8 cellular contexts compared by ENCODE assay signal in the genomic region with DNA sequence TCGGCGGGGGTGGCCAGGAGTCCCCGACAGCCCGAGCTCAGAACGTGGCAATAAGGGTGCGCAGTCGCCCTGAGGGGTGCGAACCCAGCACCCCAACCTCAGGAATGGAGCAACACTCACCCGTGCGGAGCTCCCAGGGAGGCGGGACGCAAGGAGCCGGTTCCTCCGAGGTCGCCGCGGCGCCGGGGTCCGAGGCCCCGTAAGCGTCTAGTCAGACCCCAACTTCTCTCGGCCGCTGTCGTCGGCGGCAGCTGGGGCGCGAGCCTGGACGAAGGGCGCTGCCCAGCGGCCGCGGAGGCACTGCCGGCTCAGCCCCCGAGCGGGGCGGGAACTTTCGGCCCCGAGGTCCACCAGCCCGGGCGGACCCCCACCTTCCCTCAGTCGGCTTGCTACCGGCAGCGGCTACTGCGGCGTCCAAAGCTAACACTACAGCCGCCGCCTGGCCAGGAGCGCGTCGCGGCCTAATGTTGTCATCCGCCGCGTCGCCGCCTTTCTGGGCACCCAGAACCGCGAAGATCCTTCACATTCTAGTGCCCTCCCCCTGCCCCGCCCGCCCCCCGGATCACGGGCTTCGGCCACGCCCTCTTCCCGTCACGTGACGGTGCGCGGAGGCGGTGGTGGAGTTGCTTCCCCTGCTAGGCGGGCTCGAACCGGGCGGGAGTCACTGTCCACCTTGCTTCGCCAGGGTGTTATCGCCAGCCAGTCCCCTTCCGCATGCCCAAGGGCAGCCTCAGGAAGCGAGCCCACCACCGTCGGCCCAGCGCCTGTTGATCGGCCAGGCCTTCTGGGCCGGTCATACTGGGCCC. TPM values are rescaled to one million over a fixed set of nuclear protein-coding genes. Genes with fewer than 3 reads are reported as not detected.
DNase-seq lines count a peak whose midpoint lies in the region; ATAC-seq and TF ChIP-seq lines count a peak whose summit lies in the region.

A gene with protein sequence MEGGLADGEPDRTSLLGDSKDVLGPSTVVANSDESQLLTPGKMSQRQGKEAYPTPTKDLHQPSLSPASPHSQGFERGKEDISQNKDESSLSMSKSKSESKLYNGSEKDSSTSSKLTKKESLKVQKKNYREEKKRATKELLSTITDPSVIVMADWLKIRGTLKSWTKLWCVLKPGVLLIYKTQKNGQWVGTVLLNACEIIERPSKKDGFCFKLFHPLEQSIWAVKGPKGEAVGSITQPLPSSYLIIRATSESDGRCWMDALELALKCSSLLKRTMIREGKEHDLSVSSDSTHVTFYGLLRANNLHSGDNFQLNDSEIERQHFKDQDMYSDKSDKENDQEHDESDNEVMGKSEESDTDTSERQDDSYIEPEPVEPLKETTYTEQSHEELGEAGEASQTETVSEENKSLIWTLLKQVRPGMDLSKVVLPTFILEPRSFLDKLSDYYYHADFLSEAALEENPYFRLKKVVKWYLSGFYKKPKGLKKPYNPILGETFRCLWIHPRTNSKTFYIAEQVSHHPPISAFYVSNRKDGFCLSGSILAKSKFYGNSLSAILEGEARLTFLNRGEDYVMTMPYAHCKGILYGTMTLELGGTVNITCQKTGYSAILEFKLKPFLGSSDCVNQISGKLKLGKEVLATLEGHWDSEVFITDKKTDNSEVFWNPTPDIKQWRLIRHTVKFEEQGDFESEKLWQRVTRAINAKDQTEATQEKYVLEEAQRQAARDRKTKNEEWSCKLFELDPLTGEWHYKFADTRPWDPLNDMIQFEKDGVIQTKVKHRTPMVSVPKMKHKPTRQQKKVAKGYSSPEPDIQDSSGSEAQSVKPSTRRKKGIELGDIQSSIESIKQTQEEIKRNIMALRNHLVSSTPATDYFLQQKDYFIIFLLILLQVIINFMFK (minus strand): TSS at position 495 of the 806 bp plus-strand sequence. CDS start 72,220 bp downstream, outside the sequence.

- H3K4me3 ChIP-seq in LNCaP clone FGC (ENCODE audit: low read depth, low read length) = peak within 1 kb of the TSS; percentile 98

- POLR2A ChIA-PET in RWPE1 (lab: Yijun Ruan, JAX; ENCODE audit: low non-redundant PET) = interaction anchor here (0.6 kb wide), 1 partner anchor 29 kb away, joined by 6 read pairs; no protein-coding TSS in a partner anchor

- peak within 1 kb of the TSS; percentile 85 for H3K27ac ChIP-seq in RWPE1

- H3K4me1 Mint-ChIP-seq in activated T-helper 2 cell treated with anti-CD3 and anti-CD28 coated beads, Interferon-gamma antibody, Interleukin-2, Interleukin-4, amounts not matched to agents 10 μg/mL and 5 μg/mL and 100 μg/mL, durations not matched to agents 14 hours and 24 hours and 36 hours (ENCODE audit: low read depth) = peaks cover 39% of the 10 kb centered on the region
- H3K4me1 Mint-ChIP-seq in natural killer cell treated with Interleukin-12 subunit alpha and Interleukin-12 subunit beta and Interleukin-15 and Interleukin-18, amount 100 ng/mL, for 72 hours (ENCODE audit: low read depth in 2 of 2) = peaks cover 20 to 23% of the 10 kb centered on the region in 2 donors

- intact Hi-C loops in activated T-helper 2 cell treated with anti-CD3 and anti-CD28 coated beads, Interferon-gamma antibody, Interleukin-2, Interleukin-4, amounts not matched to agents 10 μg/mL and 5 μg/mL and 100 μg/mL, durations not matched to agents 14 hours and 24 hours and 36 hours (cut with micrococcal nuclease) = loop anchor here (1.0 to 5.0 kb wide), 10 partner anchors 27 to 1079 kb away; a partner anchor contains a TSS

- H3K9me3 Mint-ChIP-seq in activated T-helper 2 cell treated with anti-CD3 and anti-CD28 coated beads, Interferon-gamma antibody, Interleukin-2, Interleukin-4, amounts not matched to agents 10 μg/mL and 5 μg/mL and 100 μg/mL, durations not matched to agents 14 hours and 24 hours and 36 hours = no peaks in the 10 kb centered on the region
- H3K9me3 Mint-ChIP-seq in natural killer cell treated with Interleukin-12 subunit alpha and Interleukin-12 subunit beta and Interleukin-15 and Interleukin-18, amount 100 ng/mL, for 72 hours = no peaks in the 10 kb centered on the region

- peak within 1 kb of the TSS; percentile 96 for H3K27ac Mint-ChIP-seq in activated T-helper 2 cell treated with anti-CD3 and anti-CD28 coated beads, Interferon-gamma antibody, Interleukin-2, Interleukin-4, amounts not matched to agents 10 μg/mL and 5 μg/mL and 100 μg/mL, durations not matched to agents 14 hours and 24 hours and 36 hours
- H3K27ac Mint-ChIP-seq in natural killer cell treated with Interleukin-12 subunit alpha and Interleukin-12 subunit beta and Interleukin-15 and Interleukin-18, amount 100 ng/mL, for 72 hours = peak within 1 kb of the TSS; percentile 90 to 92

- peak; percentile 89 to 93 for ATAC-seq in natural killer cell treated with Interleukin-12 subunit alpha and Interleukin-12 subunit beta and Interleukin-15 and Interleukin-18, amount 100 ng/mL, for 72 hours
- ATAC-seq in stimulated activated naive CD8-positive, alpha-beta T cell treated with anti-CD3 and anti-CD28 coated beads, Interleukin-15, Interleukin-2, amounts not matched to agents 100 U/mL and 50 U/mL, for 24 hours = peak; percentile 77

- H3K36me3 Mint-ChIP-seq in activated T-helper 2 cell treated with anti-CD3 and anti-CD28 coated beads, Interferon-gamma antibody, Interleukin-2, Interleukin-4, amounts not matched to agents 10 μg/mL and 5 μg/mL and 100 μg/mL, durations not matched to agents 14 hours and 24 hours and 36 hours (ENCODE audit: low read depth) = peaks cover 12% of the 10 kb centered on the region
- H3K36me3 Mint-ChIP-seq in natural killer cell treated with Interleukin-12 subunit alpha and Interleukin-12 subunit beta and Interleukin-15 and Interleukin-18, amount 100 ng/mL, for 72 hours = no peaks in the 10 kb centered on the region

- CTCF ChIA-PET in RWPE1 (lab: Yijun Ruan, JAX) = no interaction called here

- DNase-seq in ELF-1 (ENCODE audit: low read depth, low spot score) (peak; percentile 96), H4 (ENCODE audit: low spot score) (peak; percentile 88), LNCaP clone FGC (ENCODE audit: low read depth) (peak; percentile 63), RWPE1 (ENCODE audit: low spot score) (peak; percentile 94), fibroblast of peridontal ligament (ENCODE audit: extremely low read depth) (peak; percentile 82)
- DNase-seq in activated T-helper 2 cell treated with anti-CD3 and anti-CD28 coated beads, Interferon-gamma antibody, Interleukin-2, Interleukin-4, amounts not matched to agents 10 μg/mL and 5 μg/mL and 100 μg/mL, durations not matched to agents 14 hours and 24 hours and 36 hours (ENCODE audit: low spot score) = peak; percentile 89
- DNase-seq in natural killer cell treated with Interleukin-12 subunit alpha and Interleukin-12 subunit beta and Interleukin-15 and Interleukin-18, amount 100 ng/mL, for 72 hours (ENCODE audit: low spot score) = peak; percentile 96
- peak; percentile 98 for DNase-seq in stimulated activated naive CD8-positive, alpha-beta T cell treated with anti-CD3 and anti-CD28 coated beads, Interleukin-15, Interleukin-2, amounts not matched to agents 100 U/mL and 50 U/mL, for 24 hours

- H3K4me3 Mint-ChIP-seq in activated T-helper 2 cell treated with anti-CD3 and anti-CD28 coated beads, Interferon-gamma antibody, Interleukin-2, Interleukin-4, amounts not matched to agents 10 μg/mL and 5 μg/mL and 100 μg/mL, durations not matched to agents 14 hours and 24 hours and 36 hours (ENCODE audit: low read depth) = peak within 1 kb of the TSS; percentile 93
- peak within 1 kb of the TSS; percentile 98 for H3K4me3 Mint-ChIP-seq in natural killer cell treated with Interleukin-12 subunit alpha and Interleukin-12 subunit beta and Interleukin-15 and Interleukin-18, amount 100 ng/mL, for 72 hours

- TF ChIP-seq CTCF in LNCaP clone FGC (IDR thresholded peaks at IDR 0.05; ENCODE audit: control insufficient read depth, extremely low read depth, insufficient read depth) = peak; percentile 59
- peak; percentile 18; the same call in 1 of the 2 replicates for TF ChIP-seq CTCF in RWPE1 (conservative IDR thresholded peaks at IDR 0.05; ENCODE audit: low read depth)

- H3K27me3 Mint-ChIP-seq in activated T-helper 2 cell treated with anti-CD3 and anti-CD28 coated beads, Interferon-gamma antibody, Interleukin-2, Interleukin-4, amounts not matched to agents 10 μg/mL and 5 μg/mL and 100 μg/mL, durations not matched to agents 14 hours and 24 hours and 36 hours (ENCODE audit: low read depth) = no peaks in the 10 kb centered on the region
- H3K27me3 Mint-ChIP-seq in natural killer cell treated with Interleukin-12 subunit alpha and Interleukin-12 subunit beta and Interleukin-15 and Interleukin-18, amount 100 ng/mL, for 72 hours = no peaks in the 10 kb centered on the region

RNA-seq across cellular contexts. Expression of the gene that starts here (rescaled TPM):
- 15.0 and 21.2 TPM in 2 replicates for total RNA-seq in H4 (2014; rRNA removed; shearing (Covaris generic))
- 87.9 TPM in 2 replicates for total RNA-seq in activated T-helper 2 cell treated with anti-CD3 and anti-CD28 coated beads, Interferon-gamma antibody, Interleukin-2, Interleukin-4, amounts not matched to agents 10 μg/mL and 5 μg/mL and 100 μg/mL, durations not matched to agents 14 hours and 24 hours and 36 hours
- 100 to 1,000 TPM in 1 of 2 donors, 10 to 100 TPM in 1; 99.0 to 105 TPM for total RNA-seq in natural killer cell treated with Interleukin-12 subunit alpha and Interleukin-12 subunit beta and Interleukin-15 and Interleukin-18, amount 100 ng/mL, for 72 hours

Comparison
In these comparisons a context has a peak if more than half of its experiments do, and no peak if none do; other contexts are left out.
1. Peak in every context shown above with its lines: DNase-seq, ATAC-seq, H3K4me3 ChIP-seq and H3K27ac ChIP-seq.